Comparison of ENCODE assay signal across 26 cellular contexts in the genomic region with DNA sequence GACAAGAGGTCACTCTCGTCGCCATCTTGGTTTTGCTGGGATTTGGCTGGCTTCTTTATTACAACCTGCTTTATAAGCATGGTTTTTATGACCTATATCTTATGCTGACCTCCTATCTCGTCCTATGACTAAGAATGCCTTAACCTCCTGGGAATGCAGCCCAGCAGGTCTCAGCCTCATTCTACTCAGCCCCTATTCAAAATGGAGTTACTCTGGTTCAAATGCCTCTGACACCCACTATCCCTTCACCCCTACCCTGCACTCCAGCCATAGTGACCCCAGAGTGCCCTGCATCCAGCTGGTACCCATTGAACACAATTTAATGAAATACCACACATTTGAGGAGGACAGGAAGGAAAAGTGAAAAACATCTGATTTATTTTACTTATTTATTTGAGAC.
"Had no signal": no experiment of that assay in that cellular context is flagged by ENCODE, and none has a peak within 500 bp of the region (broad histone marks: within the 10 kb centered on the region; RNA-seq: fewer than 3 reads in every experiment).

No MANE protein-coding gene starts in this region.

- ATAC-seq: left cardiac atrium; left lobe of liver; lower lobe of right lung; naive thymus-derived CD4-positive, alpha-beta T cell; natural killer cell treated with Interleukin-12 subunit alpha and Interleukin-12 subunit beta and Interleukin-15 and Interleukin-18, amount 100 ng/mL, for 72 hours; pancreas; stimulated activated naive CD8-positive, alpha-beta T cell treated with anti-CD3 and anti-CD28 coated beads, Interleukin-15, Interleukin-2, amounts not matched to agents 100 U/mL and 50 U/mL, for 24 hours had no signal

- H3K4me3 ChIP-seq: lower lobe of right lung, pancreas, prostate gland, skin epidermis, suprapubic skin, thoracic aorta, tibial artery, vagina had no signal

- H3K27me3 ChIP-seq: pancreas, suprapubic skin, tibial artery, vagina had no signal

- H3K9me3 ChIP-seq: lower lobe of right lung, pancreas, prostate gland, suprapubic skin, thoracic aorta, tibial artery, vagina had no signal

- H3K36me3 Mint-ChIP-seq: naive thymus-derived CD4-positive, alpha-beta T cell; natural killer cell treated with Interleukin-12 subunit alpha and Interleukin-12 subunit beta and Interleukin-15 and Interleukin-18, amount 100 ng/mL, for 72 hours had no signal

- H3K4me3 Mint-ChIP-seq: naive thymus-derived CD4-positive, alpha-beta T cell; natural killer cell treated with Interleukin-12 subunit alpha and Interleukin-12 subunit beta and Interleukin-15 and Interleukin-18, amount 100 ng/mL, for 72 hours; type B pancreatic cell had no signal

- H3K27me3 Mint-ChIP-seq: naive thymus-derived CD4-positive, alpha-beta T cell; natural killer cell treated with Interleukin-12 subunit alpha and Interleukin-12 subunit beta and Interleukin-15 and Interleukin-18, amount 100 ng/mL, for 72 hours; stimulated activated naive B cell treated with anti-CD40 and anti-IgM and Interleukin-4, amounts not matched to agents 10 μg/mL and 1 μg/mL and 100 μg/mL, for 72 hours; type B pancreatic cell had no signal

- DNase-seq: hippocampal formation; kidney glomerular epithelial cell; left cardiac atrium; lower lobe of right lung; mammary epithelial cell; mesenchymal stem cell; naive thymus-derived CD4-positive, alpha-beta T cell; pancreas; posterior cingulate gyrus; retina; stimulated activated CD4-positive, alpha-beta T cell treated with anti-CD3 and anti-CD28 coated beads, Interleukin-12 subunit alpha, Interleukin-12 subunit beta, amount 100 ng/mL, for 4 hours; stimulated activated CD4-positive, alpha-beta T cell treated with anti-CD3 and anti-CD28 coated beads, Interleukin-15, amount 100 ng/mL, for 24 hours; stimulated activated CD4-positive, alpha-beta T cell treated with anti-CD3 and anti-CD28 coated beads, Interleukin-2, amount 100 ng/mL, for 24 hours; stimulated activated CD4-positive, alpha-beta T cell treated with anti-CD3 and anti-CD28 coated beads, Interleukin-4, amount 100 ng/mL, for 1 hour; stimulated activated naive B cell treated with anti-CD40 and anti-IgM and Interleukin-4, amounts not matched to agents 10 μg/mL and 1 μg/mL and 100 μg/mL, for 72 hours; stimulated activated naive CD8-positive, alpha-beta T cell treated with anti-CD3 and anti-CD28 coated beads, Interleukin-15, Interleukin-2, amounts not matched to agents 100 U/mL and 50 U/mL, for 24 hours; tibial artery had no signal

- H3K27ac Mint-ChIP-seq: natural killer cell treated with Interleukin-12 subunit alpha and Interleukin-12 subunit beta and Interleukin-15 and Interleukin-18, amount 100 ng/mL, for 72 hours; stimulated activated naive B cell treated with anti-CD40 and anti-IgM and Interleukin-4, amounts not matched to agents 10 μg/mL and 1 μg/mL and 100 μg/mL, for 72 hours; type B pancreatic cell had no signal

- FAIRE-seq: keratinocyte, pancreas had no signal

- H3K9me3 Mint-ChIP-seq: naive thymus-derived CD4-positive, alpha-beta T cell; natural killer cell treated with Interleukin-12 subunit alpha and Interleukin-12 subunit beta and Interleukin-15 and Interleukin-18, amount 100 ng/mL, for 72 hours; stimulated activated naive B cell treated with anti-CD40 and anti-IgM and Interleukin-4, amounts not matched to agents 10 μg/mL and 1 μg/mL and 100 μg/mL, for 72 hours; type B pancreatic cell had no signal

- H3K4me1 ChIP-seq: pancreas, prostate gland, tibial artery, vagina had no signal

- H3K36me3 ChIP-seq: pancreas, prostate gland, suprapubic skin, vagina had no signal

- H3K27ac ChIP-seq: lower lobe of right lung, pancreas, prostate gland, suprapubic skin, thoracic aorta, tibial artery, vagina had no signal
